Comparison of ENCODE assay signal across 15 cellular contexts in genomic region chr1:944341-945325, GRCh38. TPM values are rescaled to one million over a fixed set of nuclear protein-coding genes. Genes with fewer than 3 reads are reported as not detected.
DNase-seq lines count a peak whose midpoint lies in the region; ATAC-seq and TF ChIP-seq lines count a peak whose summit lies in the region.
"Had no signal": no experiment of that assay in that cellular context is flagged by ENCODE, and none has a peak within 500 bp of the region (broad histone marks: within the 10 kb centered on the region; RNA-seq: fewer than 3 reads in every experiment).

No MANE protein-coding gene starts in this region.

- H3K27ac ChIP-seq in BLaER1, result no peak overlapping the region
- no peak overlapping the region for H3K27ac ChIP-seq in mammary epithelial cell (ENCODE audit: insufficient read depth, low read depth, low read length)
- H3K27ac ChIP-seq in mesenchymal stem cell (ENCODE audit: low read length, poor library complexity, severe bottlenecking), result no peak overlapping the region
- H3K27ac ChIP-seq in GM23338 (ENCODE audit: low read depth), result no peak overlapping the region
- H3K27ac ChIP-seq: C4-2B, cardiac muscle cell had no signal

- peaks cover 57% of the 10 kb centered on the region for H3K36me3 ChIP-seq in BLaER1
- peaks cover 11% of the 10 kb centered on the region for H3K36me3 ChIP-seq in mammary epithelial cell (ENCODE audit: insufficient read depth, low read length)
- H3K36me3 ChIP-seq in mesenchymal stem cell (ENCODE audit: control insufficient read depth in 1 of 2, insufficient read depth in 2 of 2, low read depth in 1 of 2, low read length in 2 of 2), result peaks cover 41 to 54% of the 10 kb centered on the region in 2 experiments
- peaks cover 6% of the 10 kb centered on the region; the same call in 1 of the 2 replicates for H3K36me3 ChIP-seq in GM23338 (ENCODE audit: insufficient read depth)

- H3K4me1 Mint-ChIP-seq in GM23338, result peaks cover 7% of the 10 kb centered on the region; the same call in 1 of the 3 replicates

- peaks cover 24% of the 10 kb centered on the region for H3K36me3 Mint-ChIP-seq in GM23338 (ENCODE audit: low read depth)

- no peaks in the 10 kb centered on the region for H3K79me2 ChIP-seq in mammary epithelial cell (ENCODE audit: insufficient read depth, low read length)
- no peaks in the 10 kb centered on the region for H3K79me2 ChIP-seq in GM23338 (replicated peaks; ENCODE audit: insufficient read depth)

- no peak overlapping the region for H3K4me3 Mint-ChIP-seq in GM23338
- H3K4me3 Mint-ChIP-seq: stimulated activated naive CD8-positive, alpha-beta T cell treated with anti-CD3 and anti-CD28 coated beads, Interleukin-15, Interleukin-2, amounts not matched to agents 100 ng/mL and 50 ng/mL, for 24 hours had no signal

- H3K9me3 Mint-ChIP-seq in GM23338, result peaks cover 3% of the 10 kb centered on the region; the same call in 1 of the 3 replicates
- H3K9me3 Mint-ChIP-seq: stimulated activated naive CD8-positive, alpha-beta T cell treated with anti-CD3 and anti-CD28 coated beads, Interleukin-15, Interleukin-2, amounts not matched to agents 100 ng/mL and 50 ng/mL, for 24 hours had no signal

- peak overlapping the region; percentile 70 for H3K4me2 ChIP-seq in BLaER1
- H3K4me2 ChIP-seq in mammary epithelial cell (ENCODE audit: insufficient read depth, low read depth, low read length), result no peak overlapping the region
- H3K4me2 ChIP-seq in mesenchymal stem cell (ENCODE audit: low read length, poor library complexity, severe bottlenecking), result no peak overlapping the region
- H3K4me2 ChIP-seq in GM23338, result no peak overlapping the region

- H4K20me1 ChIP-seq in BLaER1 (peaks cover 100% of the 10 kb centered on the region), mammary epithelial cell (ENCODE audit: insufficient read depth, low read length) (peaks cover 7% of the 10 kb centered on the region), GM23338 (replicated peaks; ENCODE audit: insufficient read depth) (no peaks in the 10 kb centered on the region; the same call in 1 of the 2 replicates)

- H3K14ac ChIP-seq in mesenchymal stem cell (ENCODE audit: low read length in 2 of 2), result no peak overlapping the region

- H3K27ac Mint-ChIP-seq in GM23338, result no peak overlapping the region
- H3K27ac Mint-ChIP-seq: stimulated activated naive CD8-positive, alpha-beta T cell treated with anti-CD3 and anti-CD28 coated beads, Interleukin-15, Interleukin-2, amounts not matched to agents 100 ng/mL and 50 ng/mL, for 24 hours had no signal

- H3K4me1 ChIP-seq in BLaER1, result peaks cover 58% of the 10 kb centered on the region
- peaks cover 21% of the 10 kb centered on the region for H3K4me1 ChIP-seq in mammary epithelial cell (ENCODE audit: insufficient read depth, low read length)
- peaks cover 52% of the 10 kb centered on the region for H3K4me1 ChIP-seq in mesenchymal stem cell (ENCODE audit: control insufficient read depth, insufficient read depth, low read depth, low read length)
- H3K4me1 ChIP-seq in GM23338 (ENCODE audit: insufficient read depth), result peaks cover 5% of the 10 kb centered on the region; the same call in 1 of the 2 replicates

- DNase-seq in NCI-H82 (lab: John Stamatoyannopoulos, UW) (peak; percentile 98), mammary epithelial cell (no peak), mesenchymal stem cell (peak; percentile 64), GM23338 (ENCODE audit: low spot score) (no peak), NCI-H748 treated with DMSO at 0.1 percent for 48 hours (lab: John Stamatoyannopoulos, UW) (no peak), HT-29 (ENCODE audit: low spot score) (no peak), NCI-H1048 (lab: John Stamatoyannopoulos, UW) (no peak)
- DNase-seq: NCI-H510A treated with DMSO at 0.1 percent for 48 hours, T-helper 9 cell had no signal

- no peak overlapping the region for H3K18ac ChIP-seq in mesenchymal stem cell (ENCODE audit: low read depth in 1 of 2, low read length in 2 of 2)

- H3K27me3 Mint-ChIP-seq in GM23338 (ENCODE audit: insufficient read depth, low read depth, poor library complexity), result peaks cover 30% of the 10 kb centered on the region

- no peak overlapping the region for H3K23ac ChIP-seq in mesenchymal stem cell (ENCODE audit: low read length in 2 of 2)

- H3K9ac ChIP-seq in BLaER1, result no peak overlapping the region
- H3K9ac ChIP-seq in mammary epithelial cell (ENCODE audit: insufficient read depth, low read length), result no peak overlapping the region
- no peak overlapping the region for H3K9ac ChIP-seq in mesenchymal stem cell (ENCODE audit: low read length)

- intact Hi-C loops in mammary epithelial cell (cut with micrococcal nuclease), result no loop called here

- no peak overlapping the region for H3K4ac ChIP-seq in mesenchymal stem cell (ENCODE audit: low read depth in 1 of 2, low read length in 2 of 2)

- H3K79me1 ChIP-seq in mesenchymal stem cell (replicated peaks; ENCODE audit: low read length, poor library complexity, severe bottlenecking), result peaks cover 9% of the 10 kb centered on the region

- dilution Hi-C loops in mammary epithelial cell (cut with HindIII; ENCODE audit: low sequenced_read_pairs), result no loop called here

- no peak overlapping the region for H4K91ac ChIP-seq in mesenchymal stem cell (ENCODE audit: low read length)

- no peaks in the 10 kb centered on the region for H3K9me2 ChIP-seq in GM23338 (ENCODE audit: insufficient read depth)

- H3K27me3 ChIP-seq in BLaER1, result peaks cover 50% of the 10 kb centered on the region
- peaks cover 23% of the 10 kb centered on the region for H3K27me3 ChIP-seq in mammary epithelial cell (ENCODE audit: insufficient read depth, low read length)
- peaks cover 6 to 14% of the 10 kb centered on the region in 2 experiments for H3K27me3 ChIP-seq in mesenchymal stem cell (ENCODE audit: control insufficient read depth in 1 of 2, insufficient read depth in 1 of 2, low read length in 2 of 2)
- peaks cover 46% of the 10 kb centered on the region for H3K27me3 ChIP-seq in GM23338 (ENCODE audit: insufficient read depth)

- H2AK5ac ChIP-seq in mesenchymal stem cell (ENCODE audit: low read length, severe bottlenecking), result no peak overlapping the region

- H2BK15ac ChIP-seq in mesenchymal stem cell (ENCODE audit: low read depth, poor library complexity, severe bottlenecking), result no peak overlapping the region

- no peak overlapping the region for H3K4me3 ChIP-seq in BLaER1
- no peak overlapping the region for H3K4me3 ChIP-seq in mammary epithelial cell (replicated peaks in 1 of 3; ENCODE audit: insufficient read depth in 1 of 3, low read depth in 2 of 3, low read length in 3 of 3)
- H3K4me3 ChIP-seq in mesenchymal stem cell (ENCODE audit: insufficient read depth in 1 of 2, low read depth in 1 of 2, low read length in 2 of 2), result no peak overlapping the region
- H3K4me3 ChIP-seq in GM23338, result no peak overlapping the region
- H3K4me3 ChIP-seq: cardiac muscle cell had no signal

- TSS peak; percentile 81 for BruUV-seq in mammary epithelial cell (replicated peaks; lab: Mats Ljungman, UMichigan)

- no peak overlapping the region for H2BK5ac ChIP-seq in mesenchymal stem cell (ENCODE audit: low read depth, low read length, poor library complexity, severe bottlenecking)

- no peak overlapping the region for H2BK12ac ChIP-seq in mesenchymal stem cell (ENCODE audit: low read length in 2 of 2)

- H3F3A ChIP-seq in GM23338 (replicated peaks; ENCODE audit: low read depth), result 0 out of 2 replicates have a peak, but pooled peaks cover 3% of the 10 kb centered on the region

- no peak for ATAC-seq in GM23338

- no peak overlapping the region for H2BK120ac ChIP-seq in mesenchymal stem cell (ENCODE audit: low read depth, low read length)

- H3K9me3 ChIP-seq in BLaER1 (no peaks in the 10 kb centered on the region), mammary epithelial cell (replicated peaks; ENCODE audit: insufficient read depth, low read length) (no peaks in the 10 kb centered on the region), mesenchymal stem cell (ENCODE audit: control insufficient read depth, low read length) (no peaks in the 10 kb centered on the region)

- H4K8ac ChIP-seq in mesenchymal stem cell (ENCODE audit: low read length), result no peak overlapping the region

- in situ Hi-C loops in mammary epithelial cell (cut with MboI; ENCODE audit: low sequenced_read_pairs in 2 of 2), result no loop called here

- H2AFZ ChIP-seq in mammary epithelial cell (ENCODE audit: low read depth, low read length), result no peak overlapping the region
- H2AFZ ChIP-seq in mesenchymal stem cell (ENCODE audit: low read depth, low read length), result no peak overlapping the region
- no peak overlapping the region for H2AFZ ChIP-seq in GM23338

- CTCF ChIA-PET in mammary epithelial cell (lab: Charles Lee; ENCODE audit: low non-redundant PET), result no interaction called here

- TF ChIP-seq CTCF in mammary epithelial cell (conservative IDR thresholded peaks at IDR 0.05 in 1 of 2, IDR thresholded peaks at IDR 0.05 in 1 of 2; ENCODE audit: extremely low read depth in 1 of 2, insufficient read depth in 1 of 2, low read depth in 1 of 2, low read length in 2 of 2) (no peak), GM23338 (conservative IDR thresholded peaks at IDR 0.05; ENCODE audit: low read depth in 2 of 2) (no peak)

- WGBS in mammary epithelial cell (ENCODE audit: low coverage, missing lambda C conversion rate), result 90% methylated on average over 19 of the region's 28 CpGs
- WGBS in mesenchymal stem cell, result 53% methylated on average over 28 of the region's 28 CpGs

RNA-seq across cellular contexts. Expression of gene NOC2L, which starts 14.4 kb away (rescaled TPM):
- 100 to 1,000 TPM in 1 of 2 donors, 10 to 100 TPM in 1; 62.0 to 124 TPM for total RNA-seq in mammary epithelial cell
- polyA plus RNA-seq in mammary epithelial cell (84.6 TPM), GM23338 (2016; fragmentation: Nextera tagmentation; extraction: Ambion mirVana) (79.3 and 89.0 TPM in 2 replicates)
- polyA minus RNA-seq in mammary epithelial cell, result 96.0 TPM
- polyA plus RNA-seq in mesenchymal stem cell (2013, experiment 1 of 2), result 32.5 TPM
- 33.0 TPM for polyA plus RNA-seq in mesenchymal stem cell (2013, experiment 2 of 2)
- total RNA-seq in GM23338 (2014; rRNA removed; shearing (Covaris generic)), result 123 and 125 TPM in 2 replicates
- total RNA-seq in HT-29 (2014; rRNA removed; shearing (Covaris generic)), result 223 and 226 TPM in 2 replicates

RNA-seq across cellular contexts. Expression of gene KLHL17, which starts 15.8 kb away (rescaled TPM):
- total RNA-seq in mammary epithelial cell, result 10 to 100 TPM in 1 of 2 donors, 1 to 10 TPM in 1; 4.3 to 18.9 TPM
- polyA plus RNA-seq in mammary epithelial cell (12.4 TPM), GM23338 (2016; fragmentation: Nextera tagmentation; extraction: Ambion mirVana) (16.5 and 17.8 TPM in 2 replicates)
- 1.4 TPM for polyA minus RNA-seq in mammary epithelial cell
- polyA plus RNA-seq in mesenchymal stem cell (2013, experiment 1 of 2), result 11.5 TPM
- 12.5 TPM for polyA plus RNA-seq in mesenchymal stem cell (2013, experiment 2 of 2)
- total RNA-seq in GM23338 (2014; rRNA removed; shearing (Covaris generic)), result 27.8 and 37.1 TPM in 2 replicates
- total RNA-seq in HT-29 (2014; rRNA removed; shearing (Covaris generic)), result 33.4 and 44.4 TPM in 2 replicates

RNA-seq across cellular contexts. Expression of gene SAMD11, which starts 20.9 kb away (rescaled TPM):
- total RNA-seq in mammary epithelial cell, result not detected
- not detected for polyA plus RNA-seq in mammary epithelial cell
- polyA minus RNA-seq in mammary epithelial cell, result not detected
- polyA plus RNA-seq in mesenchymal stem cell (2013, experiment 1 of 2), result 2.2 TPM
- 1.9 TPM for polyA plus RNA-seq in mesenchymal stem cell (2013, experiment 2 of 2)
- 0.14 and 0.19 TPM in 2 replicates for total RNA-seq in GM23338 (2014; rRNA removed; shearing (Covaris generic))
- 0.40 and 0.47 TPM in 2 replicates for polyA plus RNA-seq in GM23338 (2016; fragmentation: Nextera tagmentation; extraction: Ambion mirVana)
- 0.10 TPM in 1 of 2 replicates, not detected in the other for total RNA-seq in HT-29 (2014; rRNA removed; shearing (Covaris generic))
- total RNA-seq: mononuclear cell had no signal

RNA-seq across cellular contexts. Expression of gene PLEKHN1, which starts 21.6 kb away (rescaled TPM):
- 10 to 100 TPM in 1 of 2 donors, 1 to 10 TPM in 1; 4.8 to 28.6 TPM for total RNA-seq in mammary epithelial cell
- polyA plus RNA-seq in mammary epithelial cell (4.6 TPM), GM23338 (2016; fragmentation: Nextera tagmentation; extraction: Ambion mirVana) (0.94 and 1.4 TPM in 2 replicates)
- polyA minus RNA-seq in mammary epithelial cell, result 9.7 TPM
- polyA plus RNA-seq in mesenchymal stem cell (2013, experiment 1 of 2), result 0.75 TPM
- polyA plus RNA-seq in mesenchymal stem cell (2013, experiment 2 of 2), result 0.60 TPM
- total RNA-seq in GM23338 (2014; rRNA removed; shearing (Covaris generic)), result 2.2 and 3.3 TPM in 2 replicates
- total RNA-seq in HT-29 (2014; rRNA removed; shearing (Covaris generic)), result 2.4 and 9.3 TPM in 2 replicates
- total RNA-seq: frontal cortex had no signal

RNA-seq across cellular contexts. Expression of gene PERM1, which starts 37.3 kb away (rescaled TPM):
- total RNA-seq in mammary epithelial cell, result not detected
- polyA plus RNA-seq in mammary epithelial cell, result not detected
- not detected for polyA minus RNA-seq in mammary epithelial cell
- polyA plus RNA-seq in mesenchymal stem cell (2013, experiment 1 of 2), result not detected
- polyA plus RNA-seq in mesenchymal stem cell (2013, experiment 2 of 2), result not detected
- not detected in 2 replicates for total RNA-seq in GM23338 (2014; rRNA removed; shearing (Covaris generic))
- 0.66 and 1.1 TPM in 2 replicates for polyA plus RNA-seq in GM23338 (2016; fragmentation: Nextera tagmentation; extraction: Ambion mirVana)
- 0.03 TPM in 1 of 2 replicates, not detected in the other for total RNA-seq in HT-29 (2014; rRNA removed; shearing (Covaris generic))
- total RNA-seq: frontal cortex had no signal

Comparison
In these comparisons a context has a peak if more than half of its experiments do, and no peak if none do; other contexts are left out.
1. DNase-seq: peak in NCI-H82 (single experiment) and mesenchymal stem cell (single experiment); none in mammary epithelial cell (single experiment), GM23338 (single experiment), NCI-H748 treated with DMSO at 0.1 percent for 48 hours (single experiment), HT-29 (single experiment) and NCI-H1048 (single experiment).